ENCODE assay signal across 5 cellular contexts in the genomic region with DNA sequence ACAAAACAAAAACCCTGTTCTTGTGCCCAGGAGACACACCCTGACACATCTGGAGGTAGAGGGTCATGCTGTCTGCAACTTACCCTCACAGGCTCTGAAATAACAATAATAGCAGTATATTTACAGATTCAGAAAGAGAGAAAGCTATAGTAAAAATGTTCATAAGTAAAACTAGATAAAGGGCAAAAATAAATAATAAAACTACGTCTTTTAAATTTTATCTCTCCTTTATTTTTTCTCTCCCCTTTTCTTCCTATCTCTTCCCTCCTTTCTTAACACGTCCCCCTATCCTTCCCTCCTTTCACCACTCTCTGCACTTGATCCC. TPM values are rescaled to one million over a fixed set of nuclear protein-coding genes. Genes with fewer than 3 reads are reported as not detected.
DNase-seq lines count a peak whose midpoint lies in the region; TF ChIP-seq lines count a peak whose summit lies in the region.
"Not testable (repeated sequence)": the region's sequence is repeated elsewhere in the genome, so short reads cannot be mapped to it uniquely, and the experiment has no call there.

No MANE protein-coding gene starts in this region.

- intact Hi-C loops in breast epithelium (cut with DNase I; ENCODE audit: low total_unique reads); left ventricle myocardium inferior (cut with micrococcal nuclease): not testable (repeated sequence)

- DNase-seq in HFF-Myc (ENCODE audit: extremely low read depth, low read depth); WERI-Rb-1; breast epithelium (ENCODE audit: low spot score in 2 of 2); left ventricle myocardium inferior: not testable (repeated sequence)

- not testable (repeated sequence) for H3K9me3 ChIP-seq in WERI-Rb-1 (ENCODE audit: severe bottlenecking); breast epithelium; left ventricle myocardium inferior (replicated peaks); neutrophil

- not testable (repeated sequence) for H3K27ac ChIP-seq in WERI-Rb-1, breast epithelium
- peak overlapping the region; percentile 74 for H3K27ac ChIP-seq in left ventricle myocardium inferior (replicated peaks)
- peak overlapping the region; percentile 88 for H3K27ac ChIP-seq in neutrophil

- H3K36me3 ChIP-seq in WERI-Rb-1, breast epithelium, left ventricle myocardium inferior, neutrophil: not testable (repeated sequence)

- H3K4me3 ChIP-seq in HFF-Myc (replicated peaks; ENCODE audit: low read depth, low read length) (peak overlapping the region; percentile 73), WERI-Rb-1 (ENCODE audit: low read depth, low read length) (peak overlapping the region; percentile 74; the same call in 1 of the 2 replicates), breast epithelium (peak overlapping the region; percentile 51 to 72 (median 54)), left ventricle myocardium inferior (peak overlapping the region; percentile 76), neutrophil (ENCODE audit: low read depth in 1 of 2, low read length in 1 of 2) (peak overlapping the region; percentile 77 to 89)

- not testable (repeated sequence) for H3K27me3 ChIP-seq in WERI-Rb-1 (ENCODE audit: insufficient read depth, low read depth, severe bottlenecking); breast epithelium; neutrophil
- H3K27me3 ChIP-seq in left ventricle myocardium inferior (ENCODE audit: low read depth) = peaks cover 13% of the 10 kb centered on the region

- H3K4me1 ChIP-seq in breast epithelium = not testable (repeated sequence)
- peaks cover 45% of the 10 kb centered on the region for H3K4me1 ChIP-seq in left ventricle myocardium inferior
- peaks cover 48 to 49% of the 10 kb centered on the region in 2 experiments for H3K4me1 ChIP-seq in neutrophil (ENCODE audit: control insufficient read depth in 1 of 2, insufficient read depth in 1 of 2, low read depth in 1 of 2, low read length in 1 of 2)

- TF ChIP-seq CTCF in HFF-Myc (IDR thresholded peaks at IDR 0.05; ENCODE audit: low read depth, low read length, missing control alignments); WERI-Rb-1 (IDR thresholded peaks at IDR 0.05; ENCODE audit: low read depth, low read length); breast epithelium (IDR thresholded peaks at IDR 0.05); left ventricle myocardium inferior (IDR thresholded peaks at IDR 0.05; ENCODE audit: borderline replicate concordance); neutrophil (IDR thresholded peaks at IDR 0.05): not testable (repeated sequence)

- TF ChIP-seq POLR2A in breast epithelium (IDR thresholded peaks at IDR 0.05) = not testable (repeated sequence)

RNA-seq across cellular contexts. Expression of a gene that starts 4.4 kb away (rescaled TPM):
- total RNA-seq in breast epithelium (1 to 10 TPM; 2.9 to 4.6 (median 4.0) TPM), left ventricle myocardium inferior (1.1 TPM)

RNA-seq across cellular contexts. Expression of a gene that starts 35.2 kb away (rescaled TPM):
- not detected for total RNA-seq in breast epithelium
- not detected for total RNA-seq in left ventricle myocardium inferior

RNA-seq across cellular contexts. Expression of a gene that starts 48.3 kb away (rescaled TPM):
- 100 to 1,000 TPM; 315 to 336 (median 334) TPM for total RNA-seq in breast epithelium
- 179 TPM for total RNA-seq in left ventricle myocardium inferior

RNA-seq across cellular contexts. Expression of a gene that starts 52.9 kb away (rescaled TPM):
- total RNA-seq in breast epithelium (1 to 10 TPM in 2 of 3 donors, under 1 TPM in 1; 0.44 to 1.8 (median 1.6) TPM), left ventricle myocardium inferior (1.6 TPM)

RNA-seq across cellular contexts. Expression of a gene that starts 53.9 kb away (rescaled TPM):
- total RNA-seq in breast epithelium = 10 to 100 TPM; 22.3 to 34.7 (median 26.5) TPM
- total RNA-seq in left ventricle myocardium inferior = 11.5 TPM
